In the genomic region with DNA sequence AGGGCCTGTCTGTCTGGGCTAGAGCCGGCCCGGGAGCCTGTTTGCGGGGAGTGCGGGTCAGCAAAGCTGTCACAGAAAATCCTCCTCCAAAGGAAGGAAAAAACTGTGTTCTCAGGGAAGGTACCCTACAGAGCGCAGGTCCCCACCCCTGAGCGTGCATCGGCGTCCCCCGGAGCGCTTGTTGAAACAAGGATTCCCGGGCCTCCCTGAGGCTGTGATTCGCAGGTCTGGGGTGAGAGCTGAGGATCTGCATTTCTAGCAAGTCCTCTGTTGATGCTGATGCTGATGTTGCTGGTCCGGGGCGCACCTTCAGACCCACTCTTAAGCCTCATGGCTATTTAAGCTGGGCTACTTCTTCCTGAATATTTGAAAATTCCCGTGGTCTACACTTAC, we compare ENCODE assay signal across 2 cellular contexts.
TF ChIP-seq lines count a peak whose summit lies in the region.

No MANE protein-coding gene starts in this region.

TF ChIP-seq in HCT116, 20 proteins besides CTCF, POLR2A, EP300 and RAD21 (continued from another document):
- TF ChIP-seq FOSL1 (IDR thresholded peaks at IDR 0.05; ENCODE audit: low read depth) = no peak
- no peak for TF ChIP-seq EGR1 (IDR thresholded peaks at IDR 0.05; ENCODE audit: low read depth)
- no peak for TF ChIP-seq YY1 (IDR thresholded peaks at IDR 0.05; ENCODE audit: extremely low read depth, insufficient replicate concordance, low read depth, low read length)
TF ChIP-seq in HCT116: peak in this region for 0.

TF ChIP-seq in K562, 482 proteins besides CTCF, POLR2A, EP300 and RAD21 (continued from another document):
- TF ChIP-seq, protein P1, sequence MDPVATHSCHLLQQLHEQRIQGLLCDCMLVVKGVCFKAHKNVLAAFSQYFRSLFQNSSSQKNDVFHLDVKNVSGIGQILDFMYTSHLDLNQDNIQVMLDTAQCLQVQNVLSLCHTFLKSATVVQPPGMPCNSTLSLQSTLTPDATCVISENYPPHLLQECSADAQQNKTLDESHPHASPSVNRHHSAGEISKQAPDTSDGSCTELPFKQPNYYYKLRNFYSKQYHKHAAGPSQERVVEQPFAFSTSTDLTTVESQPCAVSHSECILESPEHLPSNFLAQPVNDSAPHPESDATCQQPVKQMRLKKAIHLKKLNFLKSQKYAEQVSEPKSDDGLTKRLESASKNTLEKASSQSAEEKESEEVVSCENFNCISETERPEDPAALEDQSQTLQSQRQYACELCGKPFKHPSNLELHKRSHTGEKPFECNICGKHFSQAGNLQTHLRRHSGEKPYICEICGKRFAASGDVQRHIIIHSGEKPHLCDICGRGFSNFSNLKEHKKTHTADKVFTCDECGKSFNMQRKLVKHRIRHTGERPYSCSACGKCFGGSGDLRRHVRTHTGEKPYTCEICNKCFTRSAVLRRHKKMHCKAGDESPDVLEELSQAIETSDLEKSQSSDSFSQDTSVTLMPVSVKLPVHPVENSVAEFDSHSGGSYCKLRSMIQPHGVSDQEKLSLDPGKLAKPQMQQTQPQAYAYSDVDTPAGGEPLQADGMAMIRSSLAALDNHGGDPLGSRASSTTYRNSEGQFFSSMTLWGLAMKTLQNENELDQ (CRISPR knock-in tag; IDR thresholded peaks at IDR 0.05; ENCODE audit: borderline replicate concordance) = no peak
- TF ChIP-seq, protein P2, sequence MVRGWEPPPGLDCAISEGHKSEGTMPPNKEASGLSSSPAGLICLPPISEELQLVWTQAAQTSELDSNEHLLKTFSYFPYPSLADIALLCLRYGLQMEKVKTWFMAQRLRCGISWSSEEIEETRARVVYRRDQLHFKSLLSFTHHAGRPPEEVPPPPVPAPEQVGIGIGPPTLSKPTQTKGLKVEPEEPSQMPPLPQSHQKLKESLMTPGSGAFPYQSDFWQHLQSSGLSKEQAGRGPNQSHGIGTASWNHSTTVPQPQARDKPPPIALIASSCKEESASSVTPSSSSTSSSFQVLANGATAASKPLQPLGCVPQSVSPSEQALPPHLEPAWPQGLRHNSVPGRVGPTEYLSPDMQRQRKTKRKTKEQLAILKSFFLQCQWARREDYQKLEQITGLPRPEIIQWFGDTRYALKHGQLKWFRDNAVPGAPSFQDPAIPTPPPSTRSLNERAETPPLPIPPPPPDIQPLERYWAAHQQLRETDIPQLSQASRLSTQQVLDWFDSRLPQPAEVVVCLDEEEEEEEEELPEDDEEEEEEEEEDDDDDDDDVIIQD (CRISPR knock-in tag; IDR thresholded peaks at IDR 0.05) = no peak
- TF ChIP-seq ZNF24 (IDR thresholded peaks at IDR 0.05) (no peak), ZNF143 (CRISPR knock-in tag; IDR thresholded peaks at IDR 0.05) (no peak), NFATC3 (IDR thresholded peaks at IDR 0.05) (no peak), TRIM28 (IDR thresholded peaks at IDR 0.05) (no peak), PHF21A (IDR thresholded peaks at IDR 0.05; ENCODE audit: borderline replicate concordance, low read depth) (no peak), ZNF785 (CRISPR knock-in tag; IDR thresholded peaks at IDR 0.05) (no peak), NR2C2 (CRISPR knock-in tag; IDR thresholded peaks at IDR 0.05) (no peak), NR2C2 (tag; IDR thresholded peaks at IDR 0.05) (no peak), HMG20B (CRISPR knock-in tag; IDR thresholded peaks at IDR 0.05) (no peak), GTF2E2 (tag; IDR thresholded peaks at IDR 0.05) (no peak), PRMT5 (CRISPR knock-in tag; IDR thresholded peaks at IDR 0.05) (no peak), SMAD4 (CRISPR knock-in tag; conservative IDR thresholded peaks at IDR 0.05) (no peak), RNF2 (IDR thresholded peaks at IDR 0.05) (no peak)
- TF ChIP-seq, protein P3, sequence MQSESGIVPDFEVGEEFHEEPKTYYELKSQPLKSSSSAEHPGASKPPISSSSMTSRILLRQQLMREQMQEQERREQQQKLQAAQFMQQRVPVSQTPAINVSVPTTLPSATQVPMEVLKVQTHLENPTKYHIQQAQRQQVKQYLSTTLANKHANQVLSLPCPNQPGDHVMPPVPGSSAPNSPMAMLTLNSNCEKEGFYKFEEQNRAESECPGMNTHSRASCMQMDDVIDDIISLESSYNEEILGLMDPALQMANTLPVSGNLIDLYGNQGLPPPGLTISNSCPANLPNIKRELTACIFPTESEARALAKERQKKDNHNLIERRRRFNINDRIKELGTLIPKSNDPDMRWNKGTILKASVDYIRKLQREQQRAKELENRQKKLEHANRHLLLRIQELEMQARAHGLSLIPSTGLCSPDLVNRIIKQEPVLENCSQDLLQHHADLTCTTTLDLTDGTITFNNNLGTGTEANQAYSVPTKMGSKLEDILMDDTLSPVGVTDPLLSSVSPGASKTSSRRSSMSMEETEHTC (IDR thresholded peaks at IDR 0.05) = no peak
- TF ChIP-seq, protein P4, sequence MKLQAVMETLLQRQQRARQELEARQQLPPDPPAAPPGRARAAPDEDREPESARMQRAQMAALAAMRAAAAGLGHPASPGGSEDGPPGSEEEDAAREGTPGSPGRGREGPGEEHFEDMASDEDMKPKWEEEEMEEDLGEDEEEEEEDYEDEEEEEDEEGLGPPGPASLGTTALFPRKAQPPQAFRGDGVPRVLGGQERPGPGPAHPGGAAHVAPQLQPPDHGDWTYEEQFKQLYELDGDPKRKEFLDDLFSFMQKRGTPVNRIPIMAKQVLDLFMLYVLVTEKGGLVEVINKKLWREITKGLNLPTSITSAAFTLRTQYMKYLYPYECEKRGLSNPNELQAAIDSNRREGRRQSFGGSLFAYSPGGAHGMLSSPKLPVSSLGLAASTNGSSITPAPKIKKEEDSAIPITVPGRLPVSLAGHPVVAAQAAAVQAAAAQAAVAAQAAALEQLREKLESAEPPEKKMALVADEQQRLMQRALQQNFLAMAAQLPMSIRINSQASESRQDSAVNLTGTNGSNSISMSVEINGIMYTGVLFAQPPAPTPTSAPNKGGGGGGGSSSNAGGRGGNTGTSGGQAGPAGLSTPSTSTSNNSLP (IDR thresholded peaks at IDR 0.05; ENCODE audit: borderline replicate concordance, low read depth, low read length) = no peak
